ENCODE assay signal across 7 cellular contexts in genomic region chr22:44667829-44668189, GRCh38. TPM values are rescaled to one million over a fixed set of nuclear protein-coding genes. Genes with fewer than 3 reads are reported as not detected.
A peak's percentile ranks its signal among the peaks of the same experiment; 100 is the strongest.
DNase-seq lines count a peak whose midpoint lies in the region; ATAC-seq and TF ChIP-seq lines count a peak whose summit lies in the region.

No MANE protein-coding gene starts in this region.

- peak overlapping the region; percentile 70 to 83 (median 74) for H3K4me3 Mint-ChIP-seq in brain
- peak overlapping the region; percentile 65 to 91 (median 78) for H3K4me3 Mint-ChIP-seq in naive B cell

- H3K4me1 Mint-ChIP-seq in brain (peaks cover 43% of the 10 kb centered on the region), naive B cell (peaks cover 8 to 37% (median 30%) of the 10 kb centered on the region in 3 donors)

- H3K36me3 ChIP-seq in tibial artery: no peaks in the 10 kb centered on the region

- no peaks in the 10 kb centered on the region for H3K36me3 Mint-ChIP-seq in brain
- peaks cover 0 to 6% of the 10 kb centered on the region in 2 donors for H3K36me3 Mint-ChIP-seq in naive B cell

- no peaks in the 10 kb centered on the region for H3K9me3 ChIP-seq in tibial artery

- TF ChIP-seq CTCF in WI38 (IDR thresholded peaks at IDR 0.05; ENCODE audit: low read depth, low read length) (no peak), brain (conservative IDR thresholded peaks at IDR 0.05) (no peak), tibial artery (IDR thresholded peaks at IDR 0.05) (no peak)

- H3K4me3 ChIP-seq in WI38 (ENCODE audit: low read depth, low read length) (peak overlapping the region; percentile 38), tibial artery (peak overlapping the region; percentile 44 to 54)

- intact Hi-C loops in tibial artery (cut with DNase I; ENCODE audit: low total_unique reads): no loop called here

- H3K27ac Mint-ChIP-seq in brain: peak overlapping the region; percentile 20 to 54 (median 37)
- peak overlapping the region in 1 of 6 donors; percentile 1 for H3K27ac Mint-ChIP-seq in naive B cell

- peak in 1 of 2 donors; percentile 17 for ATAC-seq in naive B cell (ENCODE audit: low read depth in 2 of 2)
- no peak for ATAC-seq in HG02763 (IDR thresholded peaks at IDR 0.05; ENCODE audit: unreplicated experiment)

- H3K27me3 Mint-ChIP-seq in brain: peaks cover 4% of the 10 kb centered on the region
- H3K27me3 Mint-ChIP-seq in naive B cell: peaks cover 16 to 48% (median 24%) of the 10 kb centered on the region in 3 donors

- H3K27me3 ChIP-seq in tibial artery: peaks cover 0 to 65% of the 10 kb centered on the region in 2 donors

- H3K9me3 Mint-ChIP-seq in brain (peaks cover 0 to 2% (median 0%) of the 10 kb centered on the region in 5 experiments), naive B cell (no peaks in the 10 kb centered on the region)

- H3K4me1 ChIP-seq in tibial artery: peaks cover 0 to 12% (median 6%) of the 10 kb centered on the region in 4 donors

- H3K27ac ChIP-seq in tibial artery: peak overlapping the region; percentile 50

- DNase-seq in naive B cell (no peak), tibial artery (no peak), NCI-H524 (lab: John Stamatoyannopoulos, UW) (no peak), NCI-H2107 treated with DMSO at 0.1 percent for 48 hours (lab: John Stamatoyannopoulos, UW; ENCODE audit: unreplicated experiment) (no peak)

RNA-seq across cellular contexts. Expression of gene PRR5, which starts 34.2 kb away (rescaled TPM):
- polyA plus RNA-seq in brain (ENCODE audit: insufficient read depth, low read depth, low replicate concordance) (6.5 TPM), naive B cell (ENCODE audit: low read depth in 6 of 6) (10 to 100 TPM in 1 of 6 donors, 1 to 10 TPM in 5; 5.4 to 10.9 (median 7.6) TPM)
